ENCODE assay signal across 8 cellular contexts in the genomic region with DNA sequence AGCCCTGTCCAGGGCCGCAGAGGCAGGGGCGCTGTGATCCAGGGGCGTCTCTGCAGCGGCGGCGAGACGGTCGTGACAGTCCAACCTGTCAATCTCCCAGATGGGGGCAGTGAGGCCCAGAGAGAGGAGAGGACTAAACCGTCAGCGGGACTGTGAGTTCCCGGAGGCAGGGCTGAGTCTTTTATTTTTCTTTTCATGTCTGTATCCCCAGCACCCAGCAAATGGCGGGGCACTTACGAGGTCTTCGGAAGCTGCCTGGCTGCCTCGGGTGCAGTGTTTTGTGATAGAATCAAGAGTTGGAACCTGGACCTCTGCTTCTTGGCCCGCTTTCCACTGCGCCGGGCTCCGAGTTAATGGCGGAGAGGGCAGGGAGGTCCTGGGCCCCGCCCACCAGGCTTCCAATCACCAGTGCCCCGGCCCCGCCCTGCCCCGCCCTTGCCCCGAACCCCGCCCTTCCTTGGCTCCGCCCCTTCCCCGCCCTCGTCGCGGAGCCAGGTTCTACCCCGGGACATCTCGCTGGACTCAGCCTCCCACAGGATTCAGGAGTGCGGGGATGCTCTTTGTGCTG. TPM values are rescaled to one million over a fixed set of nuclear protein-coding genes. Genes with fewer than 3 reads are reported as not detected.
DNase-seq lines count a peak whose midpoint lies in the region; ATAC-seq and TF ChIP-seq lines count a peak whose summit lies in the region.

No MANE protein-coding gene starts in this region.

- H3K27me3 Mint-ChIP-seq in neural progenitor cell (ENCODE audit: insufficient read depth, low read depth): peaks cover 5% of the 10 kb centered on the region

- no peak for TF ChIP-seq EP300 in stomach (IDR thresholded peaks at IDR 0.05)

- peaks cover 5% of the 10 kb centered on the region for H4K20me1 ChIP-seq in neural progenitor cell (ENCODE audit: low read depth)

- H3F3A ChIP-seq in neural progenitor cell (ENCODE audit: low read depth): peaks cover 19% of the 10 kb centered on the region

- H3K4me3 ChIP-seq in HUES64 (ENCODE audit: low read length) (peak overlapping the region; percentile 84), foreskin fibroblast (ENCODE audit: low read depth in 1 of 2, low read length in 2 of 2) (peak overlapping the region; percentile 50 to 74), neural progenitor cell (peak overlapping the region; percentile 60), stomach (peak overlapping the region; percentile 51 to 65 (median 60))

- TF ChIP-seq CTCF in foreskin fibroblast (IDR thresholded peaks at IDR 0.05; ENCODE audit: low read depth, low read length): no peak
- no peak for TF ChIP-seq CTCF in neural progenitor cell (IDR thresholded peaks at IDR 0.05)
- no peak for TF ChIP-seq CTCF in stomach (IDR thresholded peaks at IDR 0.05)

- H3K4me1 ChIP-seq in HUES64 (ENCODE audit: insufficient read depth, low read length) (peaks cover 6% of the 10 kb centered on the region; the same call in 1 of the 2 replicates), neural progenitor cell (peaks cover 5% of the 10 kb centered on the region), stomach (peaks cover 15 to 38% (median 28%) of the 10 kb centered on the region in 4 donors)

- H3K4me3 Mint-ChIP-seq in neural progenitor cell: peak overlapping the region; percentile 89

- H3K79me2 ChIP-seq in neural progenitor cell (ENCODE audit: low read depth): no peaks in the 10 kb centered on the region

- H3K9ac ChIP-seq in HUES64 (ENCODE audit: low read depth, low read length) (peak overlapping the region; percentile 37; the same call in 1 of the 2 replicates), neural progenitor cell (no peak overlapping the region)

- TF ChIP-seq POLR2A in stomach (IDR thresholded peaks at IDR 0.05): no peak

- H3K27ac ChIP-seq in HUES64 (ENCODE audit: low read depth, low read length) (no peak overlapping the region), neural progenitor cell (no peak overlapping the region), stomach (peak overlapping the region; percentile 86 to 92 (median 89))

- peak overlapping the region; percentile 84 for H3K4me2 ChIP-seq in neural progenitor cell

- no peaks in the 10 kb centered on the region for H3K36me3 ChIP-seq in HUES64 (ENCODE audit: insufficient read depth, low read length)
- no peaks in the 10 kb centered on the region for H3K36me3 ChIP-seq in neural progenitor cell
- no peaks in the 10 kb centered on the region for H3K36me3 ChIP-seq in stomach

- H2AFZ ChIP-seq in neural progenitor cell (replicated peaks): peak overlapping the region; percentile 86

- intact Hi-C loops in stomach (cut with DNase I; ENCODE audit: low total_unique reads): no loop called here

- DNase-seq in DMS 273 (lab: John Stamatoyannopoulos, UW; ENCODE audit: unreplicated experiment): peak; percentile 89
- peak; percentile 88 for DNase-seq in RKO (ENCODE audit: low spot score)
- peak; percentile 68 for DNase-seq in activated T-helper 9 cell treated with anti-CD3 and anti-CD28 coated beads, Interleukin-2, amount 50 U/mL, for 16 hours (ENCODE audit: low read depth)
- peak; percentile 71 to 91 for DNase-seq in foreskin fibroblast
- DNase-seq in neural progenitor cell (ENCODE audit: low spot score): peak; percentile 95
- DNase-seq in stomach: peak; percentile 94

- H3K9me3 ChIP-seq in HUES64 (ENCODE audit: insufficient read depth, low read depth, low read length) (no peaks in the 10 kb centered on the region), neural progenitor cell (ENCODE audit: low read depth) (no peaks in the 10 kb centered on the region), stomach (no peaks in the 10 kb centered on the region)

- H3K4me1 Mint-ChIP-seq in neural progenitor cell: peaks cover 23% of the 10 kb centered on the region

- under 1% methylated on average over 34 of the region's 34 CpGs for WGBS in HUES64
- WGBS in stomach, 5 donors: 0 to 6% (median 0%) methylated on average over 17 to 34 of the region's 34 CpGs

- H3K27me3 ChIP-seq in HUES64 (ENCODE audit: insufficient read depth, low read length): peaks cover 41% of the 10 kb centered on the region
- peaks cover 11% of the 10 kb centered on the region for H3K27me3 ChIP-seq in neural progenitor cell
- no peaks in the 10 kb centered on the region for H3K27me3 ChIP-seq in stomach

- peak; percentile 77 for ATAC-seq in GM21447 (IDR thresholded peaks at IDR 0.05; ENCODE audit: unreplicated experiment)

- H3K9me3 Mint-ChIP-seq in neural progenitor cell: no peaks in the 10 kb centered on the region

- H3K36me3 Mint-ChIP-seq in neural progenitor cell: no peaks in the 10 kb centered on the region

- H3K27ac Mint-ChIP-seq in neural progenitor cell: no peak overlapping the region

RNA-seq across cellular contexts. Expression of gene GRPEL1, which starts 35.3 kb away (rescaled TPM):
- 29.4 TPM for polyA plus RNA-seq in HUES64 (2013, experiment 1 of 2)
- polyA plus RNA-seq in HUES64 (2013, experiment 2 of 2): 27.2 TPM
- total RNA-seq in neural progenitor cell (ENCODE audit: low replicate concordance): 13.7 and 21.0 TPM in 2 replicates
- total RNA-seq in stomach: 10 to 100 TPM in 4 of 5 donors, not detected in 1; 11.4 to 53.6 (median 19.6) TPM
- 10 to 100 TPM; 20.5 to 33.6 (median 25.5) TPM for polyA plus RNA-seq in stomach

RNA-seq across cellular contexts. Expression of gene TADA2B, which starts 59.9 kb away (rescaled TPM):
- 7.9 TPM for polyA plus RNA-seq in HUES64 (2013, experiment 1 of 2)
- polyA plus RNA-seq in HUES64 (2013, experiment 2 of 2): 7.0 TPM
- 10.6 and 12.6 TPM in 2 replicates for total RNA-seq in neural progenitor cell (ENCODE audit: low replicate concordance)
- 10 to 100 TPM in 4 of 5 donors, 1 to 10 TPM in 1; 1.2 to 73.7 (median 19.3) TPM for total RNA-seq in stomach
- polyA plus RNA-seq in stomach: 10 to 100 TPM in 2 of 3 donors, 1 to 10 TPM in 1; 9.0 to 13.9 (median 12.5) TPM

Comparison
In these comparisons a context has a peak if more than half of its experiments do, and no peak if none do; other contexts are left out.
1. H3K27ac ChIP-seq: peak in stomach (5 of 5); none in HUES64 (single experiment) and neural progenitor cell (single experiment).
2. Peak in every context shown above with its lines, with median percentiles within 50 percentile points of each other: DNase-seq and H3K4me3 ChIP-seq.